8 cellular contexts compared by ENCODE assay signal in the genomic region with DNA sequence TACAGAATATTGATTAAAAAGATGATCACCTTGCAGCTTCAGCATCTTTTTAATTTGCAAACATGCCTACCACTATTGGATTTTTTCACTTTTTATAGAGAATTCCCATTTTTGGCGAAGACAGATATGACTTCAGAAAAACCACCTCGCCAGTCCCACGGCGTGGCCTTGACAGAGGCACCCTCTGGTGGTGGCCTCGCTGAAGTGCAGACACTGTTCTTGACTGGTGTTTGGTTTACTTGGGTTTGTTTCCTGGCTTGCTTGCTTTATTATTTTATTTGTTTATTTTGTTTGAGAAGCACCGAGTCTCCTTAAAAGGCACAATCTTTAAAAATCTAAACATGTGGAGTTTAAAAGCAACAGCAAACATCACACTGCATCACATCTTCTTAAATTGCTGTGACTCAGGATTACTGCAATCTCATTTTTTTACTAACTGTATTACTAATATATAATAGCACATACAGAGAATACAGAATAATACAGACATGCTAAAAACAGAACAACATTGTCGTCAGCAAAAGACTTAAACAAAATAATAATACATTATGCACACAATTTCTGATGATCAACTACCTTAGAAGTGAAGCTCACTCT. TPM values are rescaled to one million over a fixed set of nuclear protein-coding genes. Genes with fewer than 3 reads are reported as not detected.
DNase-seq lines count a peak whose midpoint lies in the region; ATAC-seq and TF ChIP-seq lines count a peak whose summit lies in the region.

No MANE protein-coding gene starts in this region.

- intact Hi-C loops in Caco-2 (cut with micrococcal nuclease; ENCODE audit: unreplicated experiment) (loop anchor here (1.0 to 2.0 kb wide), 5 partner anchors 54 to 624 kb away; no protein-coding TSS in a partner anchor), vagina (cut with DNase I) (no loop called here)

- H4K12ac ChIP-seq in trophoblast cell (ENCODE audit: low read depth, low read length): no peak overlapping the region

- BruUV-seq in Caco-2 (replicated peaks; lab: Mats Ljungman, UMichigan): no TSS peak

- no peak overlapping the region for H3K14ac ChIP-seq in trophoblast cell (ENCODE audit: low read length)

- ATAC-seq in GM19324 (IDR thresholded peaks at IDR 0.05; ENCODE audit: low FRiP score, unreplicated experiment) (peak; percentile 79), HG03342 (IDR thresholded peaks at IDR 0.05; ENCODE audit: unreplicated experiment) (peak; percentile 97)
- ATAC-seq in activated T-helper 17 cell treated with anti-CD3 and anti-CD28 coated beads, Interleukin-2, amount 50 U/mL, for 72 hours (replicated peaks): peak; percentile 54

- no peak overlapping the region for H2BK12ac ChIP-seq in trophoblast cell (ENCODE audit: low read length)

- H3K27me3 Mint-ChIP-seq in Caco-2 (ENCODE audit: insufficient read depth, unreplicated experiment): no peaks in the 10 kb centered on the region
- peaks cover 3% of the 10 kb centered on the region for H3K27me3 Mint-ChIP-seq in activated T-helper 17 cell treated with anti-CD3 and anti-CD28 coated beads, Interleukin-2, amount 50 U/mL, for 72 hours

- no peak overlapping the region for H2BK5ac ChIP-seq in trophoblast cell (ENCODE audit: low read depth, low read length, poor library complexity)

- TF ChIP-seq CTCF in Caco-2 (IDR thresholded peaks at IDR 0.05; ENCODE audit: insufficient read depth in 1 of 2, low read depth in 1 of 2, low read length in 1 of 2, severe bottlenecking in 1 of 2, unreplicated experiment in 1 of 2): peak; percentile 86 to 94
- TF ChIP-seq CTCF in vagina (IDR thresholded peaks at IDR 0.05): peak; percentile 33 to 53 (median 37)

- POLR2A ChIA-PET in Caco-2 (lab: Charles Lee): no interaction called here

- H2BK120ac ChIP-seq in trophoblast cell (ENCODE audit: insufficient read depth, low read length, poor library complexity): no peak overlapping the region

- H3K27ac Mint-ChIP-seq in Caco-2 (ENCODE audit: unreplicated experiment): no peak overlapping the region
- no peak overlapping the region for H3K27ac Mint-ChIP-seq in activated T-helper 17 cell treated with anti-CD3 and anti-CD28 coated beads, Interleukin-2, amount 50 U/mL, for 72 hours

- H3K9ac ChIP-seq in trophoblast cell (ENCODE audit: low read length): no peak overlapping the region

- no peaks in the 10 kb centered on the region for H3K9me3 Mint-ChIP-seq in Caco-2 (ENCODE audit: unreplicated experiment)
- H3K9me3 Mint-ChIP-seq in activated T-helper 17 cell treated with anti-CD3 and anti-CD28 coated beads, Interleukin-2, amount 50 U/mL, for 72 hours: no peaks in the 10 kb centered on the region

- no peak overlapping the region for H3K27ac ChIP-seq in trophoblast cell (ENCODE audit: low read depth, low read length)
- no peak overlapping the region for H3K27ac ChIP-seq in vagina

- no CpG with 5 or more reads among the region's 7 CpGs for WGBS in trophoblast cell (ENCODE audit: extremely low coverage, insufficient coverage, insufficient read length)

- no peaks in the 10 kb centered on the region for H3K79me1 ChIP-seq in trophoblast cell (ENCODE audit: low read length)

- no peak overlapping the region for H4K8ac ChIP-seq in trophoblast cell (ENCODE audit: low read depth, low read length)

- DNase-seq in Caco-2 (peak; percentile 43 to 71), OCI-M1 (lab: John Stamatoyannopoulos, UW) (peak; percentile 76), foreskin melanocyte (peak; percentile 29), trophoblast cell (peak; percentile 25 to 75), vagina (ENCODE audit: extremely low spot score in 2 of 2) (no peak)

- H3K4me1 Mint-ChIP-seq in Caco-2 (ENCODE audit: low read depth, unreplicated experiment): no peaks in the 10 kb centered on the region
- H3K4me1 Mint-ChIP-seq in activated T-helper 17 cell treated with anti-CD3 and anti-CD28 coated beads, Interleukin-2, amount 50 U/mL, for 72 hours: no peaks in the 10 kb centered on the region

- H3K36me3 Mint-ChIP-seq in Caco-2 (ENCODE audit: insufficient read depth, unreplicated experiment): no peaks in the 10 kb centered on the region
- H3K36me3 Mint-ChIP-seq in activated T-helper 17 cell treated with anti-CD3 and anti-CD28 coated beads, Interleukin-2, amount 50 U/mL, for 72 hours (ENCODE audit: low read depth): no peaks in the 10 kb centered on the region

- no peak overlapping the region for H3K18ac ChIP-seq in trophoblast cell (ENCODE audit: low read length)

- H3K9me3 ChIP-seq in Caco-2 (no peaks in the 10 kb centered on the region), trophoblast cell (ENCODE audit: insufficient read depth, low read depth, low read length) (no peaks in the 10 kb centered on the region), vagina (no peaks in the 10 kb centered on the region)

- CTCF ChIA-PET in Caco-2 (lab: Charles Lee): no interaction called here

- no peak overlapping the region for H4K91ac ChIP-seq in trophoblast cell (ENCODE audit: low read depth, low read length)

- H3K36me3 ChIP-seq in Caco-2 (ENCODE audit: control insufficient read depth, insufficient read depth, low read length): no peaks in the 10 kb centered on the region
- no peaks in the 10 kb centered on the region for H3K36me3 ChIP-seq in trophoblast cell (ENCODE audit: control insufficient read depth in 1 of 2, insufficient read depth in 2 of 2, low read length in 2 of 2)
- H3K36me3 ChIP-seq in vagina: no peaks in the 10 kb centered on the region

- H3K27me3 ChIP-seq in Caco-2 (replicated peaks; ENCODE audit: control insufficient read depth, insufficient read depth, low read length): no peaks in the 10 kb centered on the region
- no peaks in the 10 kb centered on the region for H3K27me3 ChIP-seq in trophoblast cell (ENCODE audit: insufficient read depth, low read length)
- H3K27me3 ChIP-seq in vagina: no peaks in the 10 kb centered on the region

- H3K4me3 Mint-ChIP-seq in Caco-2 (ENCODE audit: unreplicated experiment): no peak overlapping the region
- no peak overlapping the region for H3K4me3 Mint-ChIP-seq in activated T-helper 17 cell treated with anti-CD3 and anti-CD28 coated beads, Interleukin-2, amount 50 U/mL, for 72 hours

- no peak overlapping the region for H3K23ac ChIP-seq in trophoblast cell (ENCODE audit: low read length)

- H3K4me2 ChIP-seq in trophoblast cell (ENCODE audit: low read length): no peak overlapping the region

- no peak overlapping the region for H3K4ac ChIP-seq in trophoblast cell (ENCODE audit: low read depth, low read length)

- no peak overlapping the region for H2AK5ac ChIP-seq in trophoblast cell (ENCODE audit: low read length)

- H3K4me3 ChIP-seq in Caco-2 (ENCODE audit: low read depth, low read length) (no peak overlapping the region), trophoblast cell (ENCODE audit: low read depth, low read length) (no peak overlapping the region), vagina (no peak overlapping the region)

- no peak for TF ChIP-seq POLR2A in vagina (IDR thresholded peaks at IDR 0.05)

- no peaks in the 10 kb centered on the region for H3K79me2 ChIP-seq in trophoblast cell (ENCODE audit: control insufficient read depth, insufficient read depth, low read length, poor library complexity)

- H3K4me1 ChIP-seq in Caco-2 (no peaks in the 10 kb centered on the region), trophoblast cell (ENCODE audit: control insufficient read depth in 1 of 2, insufficient read depth in 2 of 2, low read length in 2 of 2) (no peaks in the 10 kb centered on the region), vagina (no peaks in the 10 kb centered on the region)

- H2AFZ ChIP-seq in trophoblast cell (ENCODE audit: insufficient read depth, low read length, poor library complexity): no peak overlapping the region

RNA-seq across cellular contexts. Expression of a gene that starts 13.1 kb away (rescaled TPM):
- total RNA-seq in Caco-2 (2022): not detected in 2 replicates
- not detected for total RNA-seq in activated T-helper 17 cell treated with anti-CD3 and anti-CD28 coated beads, Interleukin-2, amount 50 U/mL, for 72 hours
- polyA plus RNA-seq in trophoblast cell (2013): not detected in 2 replicates
- not detected for total RNA-seq in vagina

RNA-seq across cellular contexts. Expression of a gene that starts 33.3 kb away (rescaled TPM):
- total RNA-seq in Caco-2 (2022) (not detected in 2 replicates), vagina (not detected)
- not detected for total RNA-seq in activated T-helper 17 cell treated with anti-CD3 and anti-CD28 coated beads, Interleukin-2, amount 50 U/mL, for 72 hours
- not detected in 2 replicates for polyA plus RNA-seq in trophoblast cell (2013)

Comparison
In these comparisons a context has a peak if more than half of its experiments do, and no peak if none do; other contexts are left out.
1. DNase-seq: peak in Caco-2 (2 of 2), OCI-M1 (single experiment), foreskin melanocyte (single experiment) and trophoblast cell (2 of 2); none in vagina (0 of 2).
2. Peak in every context shown above with its lines, with median percentiles within 50 percentile points of each other: ATAC-seq.